In genomic region chr20:50854512-50855249, GRCh38 we compare ENCODE assay signal across 23 cellular contexts.
"Had no signal": no experiment of that assay in that cellular context is flagged by ENCODE, and none has a peak within 500 bp of the region (broad histone marks: within the 10 kb centered on the region; RNA-seq: fewer than 3 reads in every experiment).

No MANE protein-coding gene starts in this region.

- H3K36me3 Mint-ChIP-seq: activated CD4-positive, alpha-beta memory T cell treated with anti-CD3 and anti-CD28 coated beads for 36 hours; mesothelial cell of epicardium; natural killer cell had no signal

- H3K27me3 ChIP-seq: adrenal gland, ascending aorta, brain microvascular endothelial cell, hepatocyte, ovary, transverse colon, vagina had no signal

- ATAC-seq: left ventricle myocardium superior, natural killer cell had no signal

- H3K4me1 ChIP-seq: ascending aorta, prostate gland, transverse colon had no signal

- H3K9me3 Mint-ChIP-seq: activated CD4-positive, alpha-beta memory T cell treated with anti-CD3 and anti-CD28 coated beads for 36 hours; dendritic cell treated with granulocyte-macrophage colony-stimulating factor and Interleukin-4, amounts not matched to agents 40 ng/mL and 50 ng/mL, for 4 days; mesothelial cell of epicardium; natural killer cell had no signal

- DNase-seq: activated CD4-positive, alpha-beta memory T cell treated with anti-CD3 and anti-CD28 coated beads for 36 hours; activated CD4-positive, alpha-beta T cell treated with anti-CD3 and anti-CD28 coated beads for 4 hours; activated CD4-positive, CD25-positive, alpha-beta regulatory T cell; activated effector memory CD4-positive, alpha-beta T cell treated with anti-CD3 and anti-CD28 coated beads, Interleukin-2, amount 50 U/mL, for 16 hours; activated naive CD4-positive, alpha-beta T cell treated with anti-CD3 and anti-CD28 coated beads, Interleukin-2, amount 50 U/mL, for 16 hours; adrenal gland; brain microvascular endothelial cell; effector CD4-positive, alpha-beta T cell; foreskin melanocyte; glutamatergic neuron; left ventricle myocardium superior; mammary epithelial cell; natural killer cell; ovary; stimulated activated CD4-positive, alpha-beta T cell treated with anti-CD3 and anti-CD28 coated beads, Interleukin-4, amount 100 ng/mL, for 24 hours; T-helper 1 cell; transverse colon had no signal

- H3K27me3 Mint-ChIP-seq: activated CD4-positive, alpha-beta memory T cell treated with anti-CD3 and anti-CD28 coated beads for 36 hours; dendritic cell treated with granulocyte-macrophage colony-stimulating factor and Interleukin-4, amounts not matched to agents 40 ng/mL and 50 ng/mL, for 4 days had no signal

- H3K9me3 ChIP-seq: adrenal gland, ascending aorta, ovary, prostate gland, transverse colon, vagina had no signal

- H3K4me3 Mint-ChIP-seq: activated CD4-positive, alpha-beta memory T cell treated with anti-CD3 and anti-CD28 coated beads for 36 hours; dendritic cell treated with granulocyte-macrophage colony-stimulating factor and Interleukin-4, amounts not matched to agents 40 ng/mL and 50 ng/mL, for 4 days; mesothelial cell of epicardium; natural killer cell had no signal

- H3K27ac ChIP-seq: adrenal gland, ascending aorta, brain microvascular endothelial cell, ovary, prostate gland, transverse colon, vagina had no signal

- H3K27ac Mint-ChIP-seq: activated CD4-positive, alpha-beta memory T cell treated with anti-CD3 and anti-CD28 coated beads for 36 hours; dendritic cell treated with granulocyte-macrophage colony-stimulating factor and Interleukin-4, amounts not matched to agents 40 ng/mL and 50 ng/mL, for 4 days; mesothelial cell of epicardium; natural killer cell had no signal

- H2AFZ ChIP-seq: hepatocyte had no signal

- H3K36me3 ChIP-seq: adrenal gland, ascending aorta, brain microvascular endothelial cell, ovary, prostate gland, transverse colon, vagina had no signal

- H3K79me2 ChIP-seq: hepatocyte had no signal

- H3K4me3 ChIP-seq: adrenal gland, ascending aorta, hepatocyte, ovary, prostate gland, transverse colon, vagina had no signal
